ENCODE assay signal across 23 cellular contexts in the genomic region with DNA sequence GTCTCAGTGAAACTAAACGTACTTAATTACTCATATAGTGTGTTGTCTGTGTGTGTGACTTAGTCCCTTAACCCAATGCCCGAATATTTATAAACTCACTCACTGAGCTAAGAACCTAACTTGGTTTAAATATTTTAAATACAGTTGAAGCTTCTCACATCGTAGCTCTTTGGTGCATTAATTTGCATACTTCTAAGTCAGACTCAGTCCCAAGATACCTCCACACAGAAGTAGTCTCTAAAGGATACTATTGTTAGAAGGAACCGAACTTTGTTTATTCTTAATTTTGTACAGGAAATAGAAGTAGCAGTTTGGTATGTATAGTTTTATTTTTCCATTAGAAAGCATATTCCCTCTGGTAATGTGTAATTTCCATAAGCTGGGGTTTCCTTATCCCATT. TPM values are rescaled to one million over a fixed set of nuclear protein-coding genes. Genes with fewer than 3 reads are reported as not detected.
DNase-seq lines count a peak whose midpoint lies in the region; ATAC-seq, FAIRE-seq and TF ChIP-seq lines count a peak whose summit lies in the region.
"Had no signal": no experiment of that assay in that cellular context is flagged by ENCODE, and none has a peak within 500 bp of the region (broad histone marks: within the 10 kb centered on the region; RNA-seq: fewer than 3 reads in every experiment).

No MANE protein-coding gene starts in this region.

- H3K79me2 ChIP-seq in GM23338 (replicated peaks; ENCODE audit: insufficient read depth) = no peaks in the 10 kb centered on the region
- H3K79me2 ChIP-seq in MM.1S (ENCODE audit: low read length) = no peaks in the 10 kb centered on the region
- H3K79me2 ChIP-seq in H1 (ENCODE audit: control insufficient read depth in 1 of 2, insufficient read depth in 2 of 2, low read length in 2 of 2) = no peaks in the 10 kb centered on the region

- no peak overlapping the region for H4K8ac ChIP-seq in H1 (ENCODE audit: extremely low read depth, insufficient read depth, low read length)

- H3K56ac ChIP-seq in H1 (replicated peaks; ENCODE audit: insufficient read length, low read depth, low read length) = no peak overlapping the region

- no peaks in the 10 kb centered on the region for H3K36me3 ChIP-seq in GM23338 (ENCODE audit: insufficient read depth)
- H3K36me3 ChIP-seq in MM.1S (replicated peaks; ENCODE audit: insufficient read depth, low read length) = no peaks in the 10 kb centered on the region
- H3K36me3 ChIP-seq in H1 (ENCODE audit: control insufficient read depth in 2 of 4, insufficient read depth in 4 of 4, low read length in 3 of 4) = no peaks in the 10 kb centered on the region; a peak in 1 of 8 replicates
- H3K36me3 ChIP-seq: BE2C had no signal

- H3K9ac ChIP-seq in MM.1S (ENCODE audit: low read length) = no peak overlapping the region
- no peak overlapping the region for H3K9ac ChIP-seq in H1 (replicated peaks in 1 of 4; ENCODE audit: extremely low read depth in 1 of 4, low read depth in 3 of 4, low read length in 3 of 4)
- H3K9ac ChIP-seq: GM23248 had no signal

- no peak overlapping the region for H3K27ac ChIP-seq in GM23338 (ENCODE audit: low read depth)
- peak overlapping the region; percentile 69; the same call in 1 of the 2 replicates for H3K27ac ChIP-seq in MM.1S (ENCODE audit: low read length)
- H3K27ac ChIP-seq in H1 (ENCODE audit: low read depth, low read length) = no peak overlapping the region
- H3K27ac ChIP-seq: GM23248 had no signal

- no peak overlapping the region for H3K27ac Mint-ChIP-seq in GM23338
- H3K27ac Mint-ChIP-seq: CD4-positive, CD25-positive, alpha-beta regulatory T cell; CD8-positive, alpha-beta memory T cell had no signal

- CTCF ChIA-PET in H1 (lab: Charles Lee; ENCODE audit: partially characterized antibody) = no interaction called here

- H3K18ac ChIP-seq in H1 (ENCODE audit: extremely low read depth, low read length) = no peak overlapping the region

- no peak overlapping the region for H2BK120ac ChIP-seq in H1 (replicated peaks; ENCODE audit: low read depth, low read length)

- no peak overlapping the region for H4K5ac ChIP-seq in H1 (ENCODE audit: insufficient read length, low read depth, low read length)

- no peak overlapping the region for H2AK5ac ChIP-seq in H1 (ENCODE audit: low read depth, low read length)

- ATAC-seq in GM23338 (no peak), HG02938 (IDR thresholded peaks at IDR 0.05; ENCODE audit: unreplicated experiment) (no peak)
- ATAC-seq: HCT116, HepG2 had no signal

- H2BK12ac ChIP-seq in H1 (ENCODE audit: low read depth, low read length) = no peak overlapping the region

- peaks cover 5% of the 10 kb centered on the region; the same call in 1 of the 2 replicates for H3K23me2 ChIP-seq in H1 (ENCODE audit: low read depth, low read length)

- H3K4me3 ChIP-seq in GM23338 (no peak overlapping the region), MM.1S (ENCODE audit: low read length) (peak overlapping the region; percentile 32), H1 (ENCODE audit: extremely low read depth in 1 of 4, insufficient read depth in 2 of 4, low read depth in 3 of 4, low read length in 4 of 4) (no peak overlapping the region)
- H3K4me3 ChIP-seq: GM23248 had no signal

- no peak for TF ChIP-seq POLR2A in H1 (IDR thresholded peaks at IDR 0.05; ENCODE audit: control extremely low read depth in 1 of 2, low read depth in 2 of 2, low read length in 2 of 2)

- H3K14ac ChIP-seq in H1 (ENCODE audit: insufficient read length) = no peak overlapping the region

- H3K4me1 ChIP-seq in GM23338 (ENCODE audit: insufficient read depth) = no peaks in the 10 kb centered on the region; the same call in 1 of the 2 replicates
- H3K4me1 ChIP-seq in MM.1S (ENCODE audit: low read length) = peaks cover 16% of the 10 kb centered on the region
- H3K4me1 ChIP-seq in H1 (replicated peaks in 1 of 4; ENCODE audit: control insufficient read depth in 3 of 4, insufficient read depth in 4 of 4, low read length in 3 of 4) = peaks cover 0 to 8% (median 2%) of the 10 kb centered on the region in 4 experiments; a peak in 4 of 7 replicates
- H3K4me1 ChIP-seq: BE2C had no signal

- DNase-seq in GM23338 (ENCODE audit: low spot score) = no peak
- peak; percentile 46 for DNase-seq in MM.1S
- no peak for DNase-seq in H1 (ENCODE audit: low read depth in 1 of 2, low spot score in 2 of 2)
- no peak for DNase-seq in pons (ENCODE audit: low spot score)
- DNase-seq in NCI-H2029 (lab: John Stamatoyannopoulos, UW) = no peak
- DNase-seq: ACHN; BE2C; C1 segment of cervical spinal cord; CD4-positive, CD25-positive, alpha-beta regulatory T cell; CD8-positive, alpha-beta memory T cell; COR-L47; DMS 273 treated with DMSO at 0.1 percent for 48 hours; DMS53; DND-41; GM23248; H7; KBM-7 had no signal

- H4K91ac ChIP-seq in H1 (replicated peaks; ENCODE audit: insufficient read length, low read length) = no peak overlapping the region

- TF ChIP-seq RAD21 in H1 (IDR thresholded peaks at IDR 0.05 in 1 of 2, conservative IDR thresholded peaks at IDR 0.05 in 1 of 2; ENCODE audit: low read depth in 2 of 2, low read length in 2 of 2) = no peak

- H3F3A ChIP-seq in GM23338 (replicated peaks; ENCODE audit: low read depth) (no peaks in the 10 kb centered on the region), MM.1S (ENCODE audit: insufficient read depth, low read length) (peaks cover 20% of the 10 kb centered on the region)

- POLR2A ChIA-PET in H1 (lab: Charles Lee; ENCODE audit: partially characterized antibody) = no interaction called here

- H3K4me1 Mint-ChIP-seq in GM23338 = peaks cover 7% of the 10 kb centered on the region; the same call in 2 of the 3 replicates

- H3K4me3 Mint-ChIP-seq in GM23338 = no peak overlapping the region
- H3K4me3 Mint-ChIP-seq: CD4-positive, CD25-positive, alpha-beta regulatory T cell; CD8-positive, alpha-beta memory T cell had no signal

- H2AFZ ChIP-seq in GM23338 (no peak overlapping the region), MM.1S (ENCODE audit: low read length) (peak overlapping the region; percentile 67), H1 (ENCODE audit: low read length) (no peak overlapping the region)
- H2AFZ ChIP-seq: GM23248 had no signal

- no peak overlapping the region for H3K4me2 ChIP-seq in GM23338
- H3K4me2 ChIP-seq in MM.1S (ENCODE audit: low read depth, low read length) = peak overlapping the region; percentile 71
- H3K4me2 ChIP-seq in H1 (ENCODE audit: insufficient read depth in 1 of 2, low read depth in 2 of 2, low read length in 2 of 2) = no peak overlapping the region

- no peaks in the 10 kb centered on the region for H3K79me1 ChIP-seq in H1 (ENCODE audit: low read depth, low read length)

- no peak overlapping the region for H3K23ac ChIP-seq in H1 (ENCODE audit: insufficient read length)

- H2BK15ac ChIP-seq in H1 (ENCODE audit: low read length) = no peak overlapping the region

- H3K4ac ChIP-seq in H1 (replicated peaks; ENCODE audit: insufficient read length, low read depth, low read length) = no peak overlapping the region

- H3K27me3 Mint-ChIP-seq in GM23338 (ENCODE audit: insufficient read depth, low read depth, poor library complexity) = peaks cover 99% of the 10 kb centered on the region

- peaks cover 4% of the 10 kb centered on the region; the same call in 2 of the 3 replicates for H3K9me3 Mint-ChIP-seq in GM23338
- H3K9me3 Mint-ChIP-seq: CD4-positive, CD25-positive, alpha-beta regulatory T cell; CD8-positive, alpha-beta memory T cell had no signal

- H2BK5ac ChIP-seq in H1 (ENCODE audit: low read depth, low read length) = no peak overlapping the region

- H4K20me1 ChIP-seq in GM23338 (replicated peaks; ENCODE audit: insufficient read depth) = 0 out of 2 replicates have a peak, but pooled peaks cover 3% of the 10 kb centered on the region
- H4K20me1 ChIP-seq in MM.1S (ENCODE audit: insufficient read depth, low read length) = no peaks in the 10 kb centered on the region
- peaks cover 0 to 1% of the 10 kb centered on the region in 2 experiments for H4K20me1 ChIP-seq in H1 (replicated peaks in 1 of 2; ENCODE audit: control insufficient read depth in 1 of 2, insufficient read depth in 2 of 2, low read length in 2 of 2)

- no peak for FAIRE-seq in H1 (lab: Jason Lieb, UNC)
- FAIRE-seq: A204.1, G401.6, HepG2 had no signal

- H3K9me3 ChIP-seq in MM.1S (replicated peaks; ENCODE audit: insufficient read depth, low read length) = no peaks in the 10 kb centered on the region
- H3K9me3 ChIP-seq in H1 (ENCODE audit: insufficient read depth in 2 of 2, low read depth in 1 of 2, low read length in 1 of 2) = no peaks in the 10 kb centered on the region
- H3K9me3 ChIP-seq: BE2C had no signal

- peaks cover 100% of the 10 kb centered on the region for H3K27me3 ChIP-seq in GM23338 (ENCODE audit: insufficient read depth)
- no peaks in the 10 kb centered on the region for H3K27me3 ChIP-seq in MM.1S (replicated peaks; ENCODE audit: insufficient read depth, low read length)
- peaks cover 63 to 99% (median 90%) of the 10 kb centered on the region in 4 experiments for H3K27me3 ChIP-seq in H1 (replicated peaks in 1 of 4; ENCODE audit: control insufficient read depth in 3 of 4, extremely low read depth in 1 of 4, insufficient read depth in 3 of 4, low read length in 3 of 4)

- TF ChIP-seq CTCF in GM23338 (conservative IDR thresholded peaks at IDR 0.05; ENCODE audit: low read depth in 2 of 2) (no peak), MM.1S (IDR thresholded peaks at IDR 0.05; ENCODE audit: low read length) (no peak), H1 (IDR thresholded peaks at IDR 0.05; ENCODE audit: control extremely low read depth in 1 of 3, insufficient read depth in 1 of 3, low read depth in 1 of 3, low read length in 3 of 3) (no peak)

- H3K36me3 Mint-ChIP-seq in GM23338 (ENCODE audit: low read depth) = no peaks in the 10 kb centered on the region; the same call in 2 of the 3 replicates
- H3K36me3 Mint-ChIP-seq: CD4-positive, CD25-positive, alpha-beta regulatory T cell; CD8-positive, alpha-beta memory T cell; IgD-negative memory B cell had no signal

- TF ChIP-seq EP300 in H1 (IDR thresholded peaks at IDR 0.05; ENCODE audit: borderline replicate concordance in 1 of 2, low read depth in 2 of 2, low read length in 2 of 2) = no peak

- 23% methylated on average over 4 of the region's 4 CpGs; no CpG with 5 or more reads in 1 of the 2 experiments for WGBS in H1 (ENCODE audit: extremely low coverage in 1 of 2, insufficient coverage in 1 of 2, insufficient read length in 1 of 2, insufficient replicate concordance in 2 of 2, low coverage in 1 of 2, low lambda C conversion rate in 2 of 2, missing lambda C conversion rate in 1 of 2), 2 experiments

- H2BK20ac ChIP-seq in H1 (ENCODE audit: low read length) = no peak overlapping the region

- H3K9me2 ChIP-seq in GM23338 (ENCODE audit: insufficient read depth) (no peaks in the 10 kb centered on the region), MM.1S (replicated peaks; ENCODE audit: insufficient read depth, low read length) (no peaks in the 10 kb centered on the region)

RNA-seq across cellular contexts. Expression of gene NKAP, which starts 54.0 kb away (rescaled TPM):
- total RNA-seq in GM23338 (2014; rRNA removed; shearing (Covaris generic)) = 4.8 and 6.8 TPM in 2 replicates
- polyA plus RNA-seq in GM23338 (2016; fragmentation: Nextera tagmentation; extraction: Ambion mirVana) = 10.4 and 11.6 TPM in 2 replicates
- 6.6 and 7.1 TPM in 2 replicates for total RNA-seq in H1 (2021; fragmentation: NEBNext Ultra II Directional; extraction: Animal tissue kit (Norgen Biotek cat#: 25700))
- polyA plus RNA-seq in H1 (2011; rRNA removed) = 2.8 TPM in 2 replicates
- polyA plus RNA-seq in H1 (2011; cell fraction: cytosol; rRNA removed) = 3.6 TPM
- polyA plus RNA-seq in H1 (2011; cell fraction: nucleus; rRNA removed) = 2.4 TPM
- 2.9 to 4.8 TPM (median 3.3 TPM) in 4 replicates for polyA plus RNA-seq in H1 (2012, experiment 1 of 2)
- 0.71 TPM for polyA plus RNA-seq in H1 (2012, experiment 2 of 2)
- polyA plus RNA-seq in H1 (2013, experiment 1 of 2) = 6.7 TPM
- polyA plus RNA-seq in H1 (2013, experiment 2 of 2) = 6.4 TPM
- polyA minus RNA-seq in H1 (2011; rRNA and poly(A)+ RNA removed) = 1.2 TPM in 2 replicates
- 2.6 TPM for polyA minus RNA-seq in H1 (2011; cell fraction: cytosol; rRNA and poly(A)+ RNA removed)
- polyA minus RNA-seq in H1 (2011; cell fraction: nucleus; rRNA and poly(A)+ RNA removed) = 5.2 TPM
